ENCODE assay signal across 1 cellular context in genomic region chr11:114073506-114074381, GRCh38.
TF ChIP-seq lines count a peak whose summit lies in the region.

No MANE protein-coding gene starts in this region.

TF ChIP-seq in WTC11, 78 proteins besides CTCF, POLR2A, EP300 and RAD21 (continued from another document):
- TF ChIP-seq USF2 (CRISPR knock-in tag; IDR thresholded peaks at IDR 0.05) (no peak), TEAD1 (CRISPR knock-in tag; IDR thresholded peaks at IDR 0.05) (no peak), SP1 (CRISPR knock-in tag; conservative IDR thresholded peaks at IDR 0.05) (no peak)
